In the genomic region with DNA sequence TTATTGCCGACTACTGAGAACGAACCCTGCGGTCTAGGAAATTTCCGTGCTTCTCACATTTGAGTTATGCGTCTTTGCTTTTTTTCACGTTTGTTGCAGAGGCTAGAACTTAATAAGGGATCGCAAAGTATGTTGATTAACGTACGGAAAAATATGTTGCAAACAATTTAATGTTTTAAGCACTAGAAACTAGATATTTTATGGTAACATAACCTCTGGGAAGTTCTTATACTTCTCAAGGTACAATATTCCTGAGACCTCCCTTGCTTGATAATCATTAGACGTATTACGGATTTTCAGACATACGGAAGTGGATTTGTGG, we compare ENCODE assay signal across 9 cellular contexts. TPM values are rescaled to one million over a fixed set of nuclear protein-coding genes. Genes with fewer than 3 reads are reported as not detected.
DNase-seq lines count a peak whose midpoint lies in the region; ATAC-seq lines count a peak whose summit lies in the region.
"Had no signal": no experiment of that assay in that cellular context is flagged by ENCODE, and none has a peak within 500 bp of the region (broad histone marks: within the 10 kb centered on the region; RNA-seq: fewer than 3 reads in every experiment).

No MANE protein-coding gene starts in this region.

- DNase-seq in activated naive CD8-positive, alpha-beta T cell treated with anti-CD3 and anti-CD28 coated beads, Interleukin-2, amount 10 ng/mL, durations not matched to agents 7 days and 5 days: no peak
- no peak for DNase-seq in amniotic stem cell (lab: John Stamatoyannopoulos, UW)
- DNase-seq in activated CD4-positive, CD25-positive, alpha-beta regulatory T cell (lab: John Stamatoyannopoulos, UW): no peak
- no peak for DNase-seq in SIG-M5 treated with dmso at 0.1 percent for 504 hours (lab: John Stamatoyannopoulos, UW; ENCODE audit: unreplicated experiment)
- no peak for DNase-seq in NCI-H2196 treated with DMSO at 0.1 percent for 48 hours (lab: John Stamatoyannopoulos, UW; ENCODE audit: unreplicated experiment)
- DNase-seq: activated B cell treated with CpG ODN at 0.5 μM for 24 hours had no signal

- H3K4me3 Mint-ChIP-seq in activated naive CD8-positive, alpha-beta T cell treated with anti-CD3 and anti-CD28 coated beads, Interleukin-2, amount 10 ng/mL, durations not matched to agents 7 days and 5 days: peak overlapping the region; percentile 79
- H3K4me3 Mint-ChIP-seq: activated B cell treated with CpG ODN at 0.5 μM for 24 hours had no signal

- POLR2A ChIA-PET in activated naive CD8-positive, alpha-beta T cell treated with anti-CD3 and anti-CD28 coated beads, Interleukin-2, amount 10 ng/mL, durations not matched to agents 7 days and 5 days (lab: Charles Lee): no interaction called here

- peaks cover 14% of the 10 kb centered on the region for H3K4me1 Mint-ChIP-seq in activated naive CD8-positive, alpha-beta T cell treated with anti-CD3 and anti-CD28 coated beads, Interleukin-2, amount 10 ng/mL, durations not matched to agents 7 days and 5 days

- no peaks in the 10 kb centered on the region for H3K27me3 ChIP-seq in HUES48 (ENCODE audit: control insufficient read depth, insufficient read depth, low read length)
- no peaks in the 10 kb centered on the region for H3K27me3 ChIP-seq in iPS-18a (ENCODE audit: control insufficient read depth, insufficient read depth, low read length)
- H3K27me3 ChIP-seq in skeletal muscle tissue (ENCODE audit: control insufficient read depth in 3 of 3, insufficient read depth in 3 of 3, low read length in 3 of 3): no peaks in the 10 kb centered on the region

- H3K27me3 Mint-ChIP-seq in activated naive CD8-positive, alpha-beta T cell treated with anti-CD3 and anti-CD28 coated beads, Interleukin-2, amount 10 ng/mL, durations not matched to agents 7 days and 5 days: peaks cover 5% of the 10 kb centered on the region

- no peaks in the 10 kb centered on the region for H3K9me3 Mint-ChIP-seq in activated naive CD8-positive, alpha-beta T cell treated with anti-CD3 and anti-CD28 coated beads, Interleukin-2, amount 10 ng/mL, durations not matched to agents 7 days and 5 days
- H3K9me3 Mint-ChIP-seq: activated B cell treated with CpG ODN at 0.5 μM for 24 hours had no signal

- H3K36me3 Mint-ChIP-seq in activated naive CD8-positive, alpha-beta T cell treated with anti-CD3 and anti-CD28 coated beads, Interleukin-2, amount 10 ng/mL, durations not matched to agents 7 days and 5 days: no peaks in the 10 kb centered on the region

- H3K9me3 ChIP-seq in HUES48 (ENCODE audit: control insufficient read depth, insufficient read depth, low read length): no peaks in the 10 kb centered on the region
- no peaks in the 10 kb centered on the region for H3K9me3 ChIP-seq in iPS-18a (ENCODE audit: control insufficient read depth, low read depth, low read length)
- H3K9me3 ChIP-seq in skeletal muscle tissue (ENCODE audit: control insufficient read depth in 3 of 3, low read length in 3 of 3): no peaks in the 10 kb centered on the region

- H3K27ac ChIP-seq in HUES48 (ENCODE audit: low read depth, low read length) (peak overlapping the region; percentile 87), iPS-18a (ENCODE audit: low read length) (peak overlapping the region; percentile 5), skeletal muscle tissue (ENCODE audit: low read depth, low read length) (peak overlapping the region; percentile 70)

- H3K9ac ChIP-seq in HUES48 (ENCODE audit: low read depth, low read length) (peak overlapping the region; percentile 89), iPS-18a (ENCODE audit: low read length) (peak overlapping the region; percentile 84), skeletal muscle tissue (ENCODE audit: low read depth in 1 of 3, low read length in 3 of 3) (peak overlapping the region; percentile 72 to 85 (median 81))

- no peak for ATAC-seq in activated naive CD8-positive, alpha-beta T cell treated with anti-CD3 and anti-CD28 coated beads, Interleukin-2, amount 10 ng/mL, durations not matched to agents 7 days and 5 days (ENCODE audit: low read depth)

- no peak overlapping the region for H3K27ac Mint-ChIP-seq in activated naive CD8-positive, alpha-beta T cell treated with anti-CD3 and anti-CD28 coated beads, Interleukin-2, amount 10 ng/mL, durations not matched to agents 7 days and 5 days
- H3K27ac Mint-ChIP-seq: activated B cell treated with CpG ODN at 0.5 μM for 24 hours had no signal

- peak overlapping the region; percentile 77 for H3K4me3 ChIP-seq in HUES48 (ENCODE audit: low read depth, low read length)
- H3K4me3 ChIP-seq in iPS-18a (ENCODE audit: low read length): peak overlapping the region; percentile 80
- peak overlapping the region; percentile 76 to 87 (median 81) for H3K4me3 ChIP-seq in skeletal muscle tissue (ENCODE audit: low read length in 3 of 3)

- H3K4me1 ChIP-seq in HUES48 (ENCODE audit: control insufficient read depth, insufficient read depth, low read length): peaks cover 49% of the 10 kb centered on the region
- H3K4me1 ChIP-seq in iPS-18a (ENCODE audit: control insufficient read depth, low read depth, low read length): peaks cover 44% of the 10 kb centered on the region
- peaks cover 3 to 19% (median 13%) of the 10 kb centered on the region in 3 donors for H3K4me1 ChIP-seq in skeletal muscle tissue (ENCODE audit: control insufficient read depth in 3 of 3, insufficient read depth in 3 of 3, low read length in 3 of 3)

- 0 out of 2 replicates have a peak, but pooled peaks cover 1% of the 10 kb centered on the region for H3K36me3 ChIP-seq in HUES48 (ENCODE audit: control insufficient read depth, insufficient read depth, low read length)
- no peaks in the 10 kb centered on the region for H3K36me3 ChIP-seq in iPS-18a (ENCODE audit: control insufficient read depth, low read depth, low read length)
- H3K36me3 ChIP-seq in skeletal muscle tissue (ENCODE audit: control insufficient read depth in 3 of 3, insufficient read depth in 3 of 3, low read length in 3 of 3): no peaks in the 10 kb centered on the region

RNA-seq across cellular contexts. Expression of a gene that starts 0.6 kb away (rescaled TPM):
- under 1 TPM; 0.26 to 0.58 TPM for total RNA-seq in activated naive CD8-positive, alpha-beta T cell treated with anti-CD3 and anti-CD28 coated beads, Interleukin-2, amount 10 ng/mL, durations not matched to agents 7 days and 5 days
- 61.1 TPM for total RNA-seq in skeletal muscle tissue
- total RNA-seq: activated B cell treated with CpG ODN at 0.5 μM for 24 hours had no signal

Comparison
In these comparisons a context has a peak if more than half of its experiments do, and no peak if none do; other contexts are left out.
1. H3K27ac ChIP-seq: peak in every context shown above with its lines; median percentile 87 in HUES48; 70 in skeletal muscle tissue; 5 in iPS-18a.
2. RNA of a gene that starts 0.6 kb away (total RNA-seq): 61.1 TPM in skeletal muscle tissue (single experiment); 0.26 to 0.58 TPM in activated naive CD8-positive, alpha-beta T cell treated with anti-CD3 and anti-CD28 coated beads, Interleukin-2, amount 10 ng/mL, durations not matched to agents 7 days and 5 days; every median in the first group is over 10 times any median in the second.
3. Peak in every context shown above with its lines, with median percentiles within 50 percentile points of each other: H3K4me3 ChIP-seq and H3K9ac ChIP-seq.